18 cellular contexts compared by ENCODE assay signal in genomic region chr12:11847539-11847938, GRCh38.
DNase-seq lines count a peak whose midpoint lies in the region; ATAC-seq and TF ChIP-seq lines count a peak whose summit lies in the region.
"Had no signal": no experiment of that assay in that cellular context is flagged by ENCODE, and none has a peak within 500 bp of the region (broad histone marks: within the 10 kb centered on the region; RNA-seq: fewer than 3 reads in every experiment).

No MANE protein-coding gene starts in this region.

- intact Hi-C loops in activated CD4-positive, alpha-beta T cell treated with anti-CD3 and anti-CD28 coated beads, Interleukin-2, amount 10 ng/mL, durations not matched to agents 24 days and 14 days (cut with micrococcal nuclease): no loop called here
- intact Hi-C loops in mucosa of descending colon (cut with DNase I, micrococcal nuclease): no loop called here

- H3K9me3 Mint-ChIP-seq in activated CD4-positive, alpha-beta T cell treated with anti-CD3 and anti-CD28 coated beads, Interleukin-2, amount 10 ng/mL, durations not matched to agents 24 days and 14 days: no peaks in the 10 kb centered on the region
- no peaks in the 10 kb centered on the region for H3K9me3 Mint-ChIP-seq in GM23338
- no peaks in the 10 kb centered on the region for H3K9me3 Mint-ChIP-seq in central memory CD8-positive, alpha-beta T cell
- H3K9me3 Mint-ChIP-seq: CD8-positive, alpha-beta memory T cell had no signal

- peaks cover 28% of the 10 kb centered on the region for H3K4me1 Mint-ChIP-seq in activated CD4-positive, alpha-beta T cell treated with anti-CD3 and anti-CD28 coated beads, Interleukin-2, amount 10 ng/mL, durations not matched to agents 24 days and 14 days
- peaks cover 8% of the 10 kb centered on the region; the same call in 2 of the 3 replicates for H3K4me1 Mint-ChIP-seq in GM23338
- no peaks in the 10 kb centered on the region for H3K4me1 Mint-ChIP-seq in central memory CD8-positive, alpha-beta T cell

- H3K27ac ChIP-seq in GM23338 (ENCODE audit: low read depth): no peak overlapping the region
- H3K27ac ChIP-seq: RWPE1 had no signal

- no peak for DNase-seq in activated CD4-positive, alpha-beta T cell treated with anti-CD3 and anti-CD28 coated beads, Interleukin-2, amount 10 ng/mL, durations not matched to agents 24 days and 14 days
- DNase-seq in activated CD4-positive, alpha-beta T cell treated with anti-CD3 and anti-CD28 coated beads, Interleukin-2, amount 50 U/mL, for 48 hours: no peak
- DNase-seq in GM23338 (ENCODE audit: low spot score) (no peak), mucosa of descending colon (no peak), DMS79 treated with DMSO at 0.1 percent for 48 hours (lab: John Stamatoyannopoulos, UW) (no peak)
- DNase-seq in central memory CD8-positive, alpha-beta T cell (ENCODE audit: low spot score in 2 of 2): no peak
- no peak for DNase-seq in stimulated activated CD8-positive, alpha-beta memory T cell treated with anti-CD3 and anti-CD28 coated beads, Interleukin-4, amount 100 ng/mL, for 48 hours
- DNase-seq: CD8-positive, alpha-beta memory T cell; GF-D8; KBM-7; MV-4-11; NCI-H1417; NCI-H1930; NCI-H2171; NCI-H446 had no signal

- no peaks in the 10 kb centered on the region for H3K9me3 ChIP-seq in mucosa of descending colon
- H3K9me3 ChIP-seq: HAP-1 had no signal

- H3K4me3 Mint-ChIP-seq in activated CD4-positive, alpha-beta T cell treated with anti-CD3 and anti-CD28 coated beads, Interleukin-2, amount 10 ng/mL, durations not matched to agents 24 days and 14 days: no peak overlapping the region
- no peak overlapping the region for H3K4me3 Mint-ChIP-seq in GM23338
- no peak overlapping the region for H3K4me3 Mint-ChIP-seq in central memory CD8-positive, alpha-beta T cell
- H3K4me3 Mint-ChIP-seq: CD8-positive, alpha-beta memory T cell had no signal

- H3K27me3 Mint-ChIP-seq in activated CD4-positive, alpha-beta T cell treated with anti-CD3 and anti-CD28 coated beads, Interleukin-2, amount 10 ng/mL, durations not matched to agents 24 days and 14 days: no peaks in the 10 kb centered on the region
- peaks cover 5% of the 10 kb centered on the region for H3K27me3 Mint-ChIP-seq in GM23338 (ENCODE audit: insufficient read depth, low read depth, poor library complexity)
- H3K27me3 Mint-ChIP-seq in central memory CD8-positive, alpha-beta T cell: no peaks in the 10 kb centered on the region
- H3K27me3 Mint-ChIP-seq: CD8-positive, alpha-beta memory T cell had no signal

- no peaks in the 10 kb centered on the region for H4K20me1 ChIP-seq in GM23338 (replicated peaks; ENCODE audit: insufficient read depth)

- H3K36me3 Mint-ChIP-seq in activated CD4-positive, alpha-beta T cell treated with anti-CD3 and anti-CD28 coated beads, Interleukin-2, amount 10 ng/mL, durations not matched to agents 24 days and 14 days (ENCODE audit: low read depth): peaks cover 85% of the 10 kb centered on the region
- peaks cover 3% of the 10 kb centered on the region; the same call in 1 of the 3 replicates for H3K36me3 Mint-ChIP-seq in GM23338 (ENCODE audit: low read depth)
- H3K36me3 Mint-ChIP-seq in central memory CD8-positive, alpha-beta T cell (ENCODE audit: insufficient read depth): peaks cover 5% of the 10 kb centered on the region

- H3K4me1 ChIP-seq in GM23338 (ENCODE audit: insufficient read depth): no peaks in the 10 kb centered on the region
- H3K4me1 ChIP-seq in mucosa of descending colon (ENCODE audit: low read depth): peaks cover 4% of the 10 kb centered on the region
- H3K4me1 ChIP-seq: HAP-1 had no signal

- no peak overlapping the region for H3K4me3 ChIP-seq in GM23338
- no peak overlapping the region for H3K4me3 ChIP-seq in mucosa of descending colon
- H3K4me3 ChIP-seq: HAP-1 had no signal

- peak overlapping the region; percentile 41 for H3K27ac Mint-ChIP-seq in activated CD4-positive, alpha-beta T cell treated with anti-CD3 and anti-CD28 coated beads, Interleukin-2, amount 10 ng/mL, durations not matched to agents 24 days and 14 days
- no peak overlapping the region for H3K27ac Mint-ChIP-seq in GM23338
- H3K27ac Mint-ChIP-seq in central memory CD8-positive, alpha-beta T cell (ENCODE audit: low read depth): peak overlapping the region; percentile 35

- no peak overlapping the region for H3K4me2 ChIP-seq in GM23338

- H3K27me3 ChIP-seq in GM23338 (ENCODE audit: insufficient read depth): no peaks in the 10 kb centered on the region

- H3K9me2 ChIP-seq in GM23338 (ENCODE audit: insufficient read depth): no peaks in the 10 kb centered on the region

- ATAC-seq in GM23338 (no peak), mucosa of descending colon (peak; percentile 8), GM18907 (IDR thresholded peaks at IDR 0.05; ENCODE audit: unreplicated experiment) (no peak)
- no peak for ATAC-seq in central memory CD8-positive, alpha-beta T cell (replicated peaks; ENCODE audit: extremely low read depth, poor library complexity, severe bottlenecking)

- no peaks in the 10 kb centered on the region for H3F3A ChIP-seq in GM23338 (replicated peaks; ENCODE audit: low read depth)

- no peak overlapping the region for H2AFZ ChIP-seq in GM23338

- H3K36me3 ChIP-seq in GM23338 (ENCODE audit: insufficient read depth): no peaks in the 10 kb centered on the region
- no peaks in the 10 kb centered on the region for H3K36me3 ChIP-seq in mucosa of descending colon (ENCODE audit: low read depth)
- H3K36me3 ChIP-seq: HAP-1 had no signal

- TF ChIP-seq CTCF in GM23338 (conservative IDR thresholded peaks at IDR 0.05; ENCODE audit: low read depth in 2 of 2): no peak
- TF ChIP-seq CTCF in mucosa of descending colon (IDR thresholded peaks at IDR 0.05): no peak

- no peaks in the 10 kb centered on the region for H3K79me2 ChIP-seq in GM23338 (replicated peaks; ENCODE audit: insufficient read depth)

TF ChIP-seq in GM23338, 12 proteins besides CTCF, POLR2A, EP300 and RAD21:
- TF ChIP-seq REST (IDR thresholded peaks at IDR 0.05; ENCODE audit: unreplicated experiment) (peak; percentile 67), POLR2AphosphoS5 (IDR thresholded peaks at IDR 0.05; ENCODE audit: low read depth) (no peak)
